ENCODE assay signal across 21 cellular contexts in genomic region chr4:82792912-82793649, GRCh38. TPM values are rescaled to one million over a fixed set of nuclear protein-coding genes. Genes with fewer than 3 reads are reported as not detected.
A peak's percentile ranks its signal among the peaks of the same experiment; 100 is the strongest.
DNase-seq lines count a peak whose midpoint lies in the region; ATAC-seq and TF ChIP-seq lines count a peak whose summit lies in the region.
"Had no signal": no experiment of that assay in that cellular context is flagged by ENCODE, and none has a peak within 500 bp of the region (broad histone marks: within the 10 kb centered on the region; RNA-seq: fewer than 3 reads in every experiment).

No MANE protein-coding gene starts in this region.

- H3K4me3 ChIP-seq in adrenal gland (no peak overlapping the region), endodermal cell (ENCODE audit: low read length) (no peak overlapping the region), prostate gland (no peak overlapping the region)
- H3K4me3 ChIP-seq: breast epithelium, GM12878, Peyer's patch, psoas muscle had no signal

- no peak for TF ChIP-seq POLR2A in adrenal gland (IDR thresholded peaks at IDR 0.05)
- TF ChIP-seq POLR2A in prostate gland (IDR thresholded peaks at IDR 0.05), result no peak

- H3K27me3 Mint-ChIP-seq in endodermal cell (ENCODE audit: insufficient read depth), result peaks cover 98% of the 10 kb centered on the region

- peaks cover 30% of the 10 kb centered on the region for H3K4me1 Mint-ChIP-seq in endodermal cell

- WGBS in adrenal gland, 4 donors, result 36 to 45% (median 41%) methylated on average over 6 of the region's 6 CpGs
- 34 to 69% methylated on average over 3 to 6 of the region's 6 CpGs for WGBS in endodermal cell (ENCODE audit: insufficient coverage in 1 of 2, insufficient read length in 1 of 2), 2 experiments
- WGBS in prostate gland, result 38% methylated on average over 6 of the region's 6 CpGs

- H3K27me3 ChIP-seq in adrenal gland, result no peaks in the 10 kb centered on the region
- H3K27me3 ChIP-seq in endodermal cell (ENCODE audit: control insufficient read depth, insufficient read depth, low read length, poor library complexity, severe bottlenecking), result peaks cover 98% of the 10 kb centered on the region
- no peaks in the 10 kb centered on the region for H3K27me3 ChIP-seq in prostate gland (replicated peaks; ENCODE audit: insufficient read depth)
- H3K27me3 ChIP-seq: breast epithelium, Peyer's patch had no signal

- DNase-seq in GM03348 (ENCODE audit: low spot score) (peak; percentile 15), adrenal gland (peak in 1 of 7 donors; percentile 37), endodermal cell (peak; percentile 20), pons (ENCODE audit: low spot score) (peak; percentile 95), kidney tubule cell (ENCODE audit: low spot score) (no peak), prostate gland (ENCODE audit: low spot score) (no peak), NCI-H526 (lab: John Stamatoyannopoulos, UW) (no peak)
- DNase-seq: activated CD4-positive, alpha-beta T cell treated with anti-CD3 and anti-CD28 coated beads for 1 hour; activated gamma-delta T cell treated with Interleukin-2 at 50 U/mL for 16 hours; activated T-cell treated with anti-CD3 and anti-CD28 coated beads, Interleukin-2, amount 50 U/mL, for 24 hours; DMS79 treated with DMSO at 0.1 percent for 48 hours; kidney glomerular epithelial cell; NCI-H146; NCI-H510A; Peyer's patch; psoas muscle had no signal

- H3K9me3 Mint-ChIP-seq in endodermal cell, result peaks cover 7% of the 10 kb centered on the region
- H3K9me3 Mint-ChIP-seq: activated T-cell treated with anti-CD3 and anti-CD28 coated beads, Interleukin-2, amount 50 U/mL, for 24 hours; dendritic cell treated with granulocyte-macrophage colony-stimulating factor and Interleukin-4, amounts not matched to agents 40 ng/mL and 50 ng/mL, for 4 days had no signal

- H3K9me3 ChIP-seq in adrenal gland (replicated peaks in 1 of 3), result no peaks in the 10 kb centered on the region
- H3K9me3 ChIP-seq in endodermal cell (ENCODE audit: control insufficient read depth, low read length), result peaks cover 3% of the 10 kb centered on the region
- H3K9me3 ChIP-seq in prostate gland, result no peaks in the 10 kb centered on the region
- H3K9me3 ChIP-seq: breast epithelium, neutrophil, Peyer's patch, psoas muscle had no signal

- intact Hi-C loops in adrenal gland (cut with DNase I), result no loop called here
- intact Hi-C loops in prostate gland (cut with DNase I), result no loop called here

- H3K4me3 Mint-ChIP-seq in endodermal cell, result no peak overlapping the region
- H3K4me3 Mint-ChIP-seq: activated T-cell treated with anti-CD3 and anti-CD28 coated beads, Interleukin-2, amount 50 U/mL, for 24 hours; dendritic cell treated with granulocyte-macrophage colony-stimulating factor and Interleukin-4, amounts not matched to agents 40 ng/mL and 50 ng/mL, for 4 days had no signal

- H3K9ac ChIP-seq in endodermal cell (ENCODE audit: extremely low read depth, low read length, poor library complexity, severe bottlenecking), result no peak overlapping the region

- no peak overlapping the region for H3K27ac Mint-ChIP-seq in endodermal cell
- H3K27ac Mint-ChIP-seq: activated T-cell treated with anti-CD3 and anti-CD28 coated beads, Interleukin-2, amount 50 U/mL, for 24 hours; dendritic cell treated with granulocyte-macrophage colony-stimulating factor and Interleukin-4, amounts not matched to agents 40 ng/mL and 50 ng/mL, for 4 days had no signal

- H3K4me1 ChIP-seq in adrenal gland (replicated peaks in 1 of 2) (peaks cover 39 to 44% of the 10 kb centered on the region in 2 donors), endodermal cell (ENCODE audit: control insufficient read depth, insufficient read depth, low read length) (no peaks in the 10 kb centered on the region), prostate gland (replicated peaks) (no peaks in the 10 kb centered on the region)
- H3K4me1 ChIP-seq: psoas muscle had no signal

- no peak for ATAC-seq in GM21723 (IDR thresholded peaks at IDR 0.05; ENCODE audit: unreplicated experiment)
- ATAC-seq: GM12878, psoas muscle had no signal

- H3K36me3 ChIP-seq in adrenal gland (replicated peaks in 1 of 2) (no peaks in the 10 kb centered on the region), endodermal cell (ENCODE audit: control insufficient read depth, insufficient read depth, low read length) (no peaks in the 10 kb centered on the region), prostate gland (no peaks in the 10 kb centered on the region)
- H3K36me3 ChIP-seq: breast epithelium, neutrophil, Peyer's patch had no signal

- TF ChIP-seq CTCF in adrenal gland (IDR thresholded peaks at IDR 0.05) (no peak), endodermal cell (conservative IDR thresholded peaks at IDR 0.05) (no peak), prostate gland (IDR thresholded peaks at IDR 0.05) (no peak)

- H3K27ac ChIP-seq in adrenal gland (peak overlapping the region in 3 of 5 donors; percentile 0 to 51 (median 7)), endodermal cell (ENCODE audit: low read depth, low read length) (no peak overlapping the region), prostate gland (no peak overlapping the region)
- H3K27ac ChIP-seq: breast epithelium, neutrophil, Peyer's patch, psoas muscle had no signal

- H3K36me3 Mint-ChIP-seq in endodermal cell (ENCODE audit: low read depth), result no peaks in the 10 kb centered on the region

RNA-seq across cellular contexts. Expression of gene SCD5, which starts 5.5 kb away (rescaled TPM):
- total RNA-seq in adrenal gland (100 to 1,000 TPM; 199 to 585 (median 385) TPM), endodermal cell (1 to 10 TPM; 3.2 to 5.2 TPM), prostate gland (100 to 1,000 TPM in 1 of 2 donors, 10 to 100 TPM in 1; 24.0 to 122 TPM)
- polyA plus RNA-seq in adrenal gland, result 100 to 1,000 TPM in 1 of 3 donors, 10 to 100 TPM in 2; 88.1 to 164 (median 96.2) TPM
- polyA plus RNA-seq in endodermal cell (2013, experiment 1 of 2), result 20.3 TPM
- polyA plus RNA-seq in endodermal cell (2013, experiment 2 of 2), result 21.8 TPM

Comparison
In these comparisons a context has a peak if more than half of its experiments do, and no peak if none do; other contexts are left out.
1. DNase-seq: peak in GM03348 (single experiment), endodermal cell (single experiment) and pons (single experiment); none in kidney tubule cell (single experiment), prostate gland (single experiment) and NCI-H526 (0 of 2).
2. H3K27ac ChIP-seq: peak in adrenal gland (3 of 5); none in endodermal cell (single experiment) and prostate gland (0 of 2).
3. RNA of gene SCD5, which starts 5.5 kb away (total RNA-seq): 199 to 585 TPM in adrenal gland and 24.0 to 122 TPM in prostate gland; 3.2 to 5.2 TPM in endodermal cell; every median in the first group is over 4 times any median in the second.